11 cellular contexts compared by ENCODE assay signal in the genomic region with DNA sequence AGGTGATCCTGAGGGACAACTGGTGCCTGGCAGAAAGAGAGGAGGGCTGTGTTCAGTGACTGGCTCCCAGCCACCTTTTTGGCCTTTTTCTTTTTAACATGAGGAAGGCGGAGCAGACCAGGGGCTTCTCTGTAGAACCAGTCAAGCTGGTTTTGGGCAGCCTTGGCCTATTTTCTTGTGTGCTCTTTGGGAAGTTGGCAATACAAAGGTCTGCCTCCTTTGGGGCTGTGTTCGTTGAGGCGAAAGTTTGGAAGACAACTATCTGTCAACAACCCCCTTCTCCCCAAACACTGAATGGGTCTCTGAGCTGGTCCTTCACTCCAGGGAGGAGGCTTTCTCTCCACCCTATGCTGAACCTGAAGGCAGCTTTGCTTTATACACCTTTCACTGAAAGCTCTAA. TPM values are rescaled to one million over a fixed set of nuclear protein-coding genes. Genes with fewer than 3 reads are reported as not detected.
DNase-seq lines count a peak whose midpoint lies in the region; ATAC-seq and TF ChIP-seq lines count a peak whose summit lies in the region.
"Had no signal": no experiment of that assay in that cellular context is flagged by ENCODE, and none has a peak within 500 bp of the region (broad histone marks: within the 10 kb centered on the region; RNA-seq: fewer than 3 reads in every experiment).

No MANE protein-coding gene starts in this region.

- ATAC-seq in HG02759 (IDR thresholded peaks at IDR 0.05; ENCODE audit: unreplicated experiment) = no peak
- ATAC-seq: psoas muscle had no signal

- H3K4me1 ChIP-seq in subcutaneous abdominal adipose tissue (ENCODE audit: control insufficient read depth in 5 of 5, insufficient read depth in 5 of 5, low read length in 5 of 5) = peaks cover 7 to 59% (median 49%) of the 10 kb centered on the region in 5 donors

- H3K9me3 ChIP-seq in subcutaneous abdominal adipose tissue (ENCODE audit: control insufficient read depth in 5 of 5, low read length in 5 of 5) = no peaks in the 10 kb centered on the region
- H3K9me3 ChIP-seq: psoas muscle had no signal

- no peak for TF ChIP-seq CTCF in VCaP (conservative IDR thresholded peaks at IDR 0.05)

- no peaks in the 10 kb centered on the region for H3K27me3 ChIP-seq in subcutaneous abdominal adipose tissue (ENCODE audit: control insufficient read depth in 5 of 5, insufficient read depth in 4 of 5, low read length in 5 of 5)
- no peaks in the 10 kb centered on the region for H3K27me3 ChIP-seq in H7 (ENCODE audit: control insufficient read depth, insufficient read depth, low read length)

- H3K4me3 ChIP-seq in subcutaneous abdominal adipose tissue (ENCODE audit: low read depth in 1 of 5, low read length in 5 of 5) (no peak overlapping the region), H7 (ENCODE audit: insufficient read depth, low read depth, low read length) (no peak overlapping the region)
- H3K4me3 ChIP-seq: coronary artery, psoas muscle had no signal

- DNase-seq in NCI-H1417 (lab: John Stamatoyannopoulos, UW) (peak in 2 of 3 experiments; percentile 8 to 35), NCI-H1417 treated with DMSO at 0.1 percent for 48 hours (lab: John Stamatoyannopoulos, UW) (no peak), islet precursor cell (peak; percentile 85), H7 (no peak)
- DNase-seq in NK-92 treated with Interleukin-12 subunit alpha and Interleukin-12 subunit beta, amount 100 ng/mL, for 24 hours (lab: John Stamatoyannopoulos, UW) = no peak
- DNase-seq: NCI-H82, psoas muscle had no signal

- H3K36me3 ChIP-seq in subcutaneous abdominal adipose tissue (ENCODE audit: control insufficient read depth in 5 of 5, insufficient read depth in 5 of 5, low read length in 5 of 5) = peaks cover 0 to 5% (median 5%) of the 10 kb centered on the region in 5 donors
- H3K36me3 ChIP-seq in H7 (replicated peaks; ENCODE audit: control insufficient read depth, insufficient read depth, low read length) = no peaks in the 10 kb centered on the region

- H3K9ac ChIP-seq in subcutaneous abdominal adipose tissue (ENCODE audit: low read length in 5 of 5) = peak overlapping the region in 3 of 5 donors; percentile 5 to 41 (median 26)

- H3K27ac ChIP-seq in VCaP = peak overlapping the region; percentile 96
- H3K27ac ChIP-seq in subcutaneous abdominal adipose tissue (ENCODE audit: low read depth, low read length) = no peak overlapping the region
- H3K27ac ChIP-seq: coronary artery, psoas muscle had no signal

RNA-seq across cellular contexts. Expression of a gene that starts 8.5 kb away (rescaled TPM):
- total RNA-seq in H7 (2014; rRNA removed; shearing (Covaris generic)) = 26.5 and 30.2 TPM in 2 replicates

RNA-seq across cellular contexts. Expression of a gene that starts 34.1 kb away (rescaled TPM):
- total RNA-seq in H7 (2014; rRNA removed; shearing (Covaris generic)) = 106 and 107 TPM in 2 replicates

Comparison
In these comparisons a context has a peak if more than half of its experiments do, and no peak if none do; other contexts are left out.
1. DNase-seq: peak in NCI-H1417 (2 of 3) and islet precursor cell (single experiment); none in NCI-H1417 treated with DMSO at 0.1 percent for 48 hours (single experiment), H7 (single experiment) and NK-92 treated with Interleukin-12 subunit alpha and Interleukin-12 subunit beta, amount 100 ng/mL, for 24 hours (single experiment).